Comparison of ENCODE assay signal across 8 cellular contexts in the genomic region with DNA sequence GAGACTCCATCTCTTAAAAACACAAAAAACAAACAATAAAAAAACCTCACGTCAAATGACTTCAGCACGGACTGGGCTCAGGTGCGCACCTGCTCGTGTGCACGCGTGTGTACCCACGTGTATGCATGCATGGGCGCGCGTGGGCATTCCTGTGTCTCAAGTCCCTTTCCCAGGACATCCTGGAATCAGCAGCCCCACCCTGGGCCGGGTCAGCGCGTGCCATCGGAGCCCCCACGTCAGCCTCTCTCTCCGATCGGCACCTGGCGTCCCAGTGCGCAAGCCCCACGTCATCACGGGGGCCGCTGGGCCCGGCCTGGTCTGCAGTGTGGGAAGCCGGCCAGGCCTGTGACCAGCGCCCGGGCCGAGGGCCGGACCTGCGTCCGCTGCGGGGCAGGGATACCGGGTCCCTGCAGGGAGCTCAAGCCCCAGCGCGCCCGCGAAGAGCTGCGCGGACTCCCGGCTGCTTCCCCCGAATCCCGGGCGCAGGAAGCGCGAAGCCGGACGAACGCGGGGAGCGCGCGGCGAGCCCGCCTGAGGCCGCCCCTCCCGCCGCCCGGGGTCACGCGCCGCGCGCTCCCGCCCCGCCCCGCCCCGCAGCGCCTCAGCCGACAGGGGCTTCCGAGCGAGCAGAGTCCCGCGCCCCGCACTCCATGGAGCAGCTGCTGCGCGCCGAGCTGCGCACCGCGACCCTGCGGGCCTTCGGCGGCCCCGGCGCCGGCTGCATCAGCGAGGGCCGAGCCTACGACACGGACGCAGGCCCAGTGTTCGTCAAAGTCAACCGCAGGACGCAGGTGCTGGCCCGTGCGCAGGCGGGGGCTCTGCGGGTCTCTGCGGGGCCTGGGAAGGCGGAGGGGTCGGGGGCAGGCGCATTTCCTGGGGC. TPM values are rescaled to one million over a fixed set of nuclear protein-coding genes. Genes with fewer than 3 reads are reported as not detected.
DNase-seq lines count a peak whose midpoint lies in the region; ATAC-seq, FAIRE-seq and TF ChIP-seq lines count a peak whose summit lies in the region.

A gene (plus strand): TSS at position 629 of the 880 bp plus-strand sequence. CDS start 22 bp downstream, at position 651.

- peak within 1 kb of the TSS; percentile 61 for H3K4me3 ChIP-seq in NT2/D1 (ENCODE audit: insufficient read length, low read depth)
- peak within 1 kb of the TSS; percentile 61 for H3K4me3 ChIP-seq in astrocyte (ENCODE audit: insufficient read depth, low read depth, low read length)
- peak within 1 kb of the TSS; percentile 87 for H3K4me3 ChIP-seq in left ventricle myocardium inferior
- H3K4me3 ChIP-seq in osteoblast (ENCODE audit: insufficient read depth, low read length), result peak within 1 kb of the TSS; percentile 77

- FAIRE-seq in astrocyte (lab: Jason Lieb, UNC), result no peak

- H3K4me1 Mint-ChIP-seq in astrocyte (ENCODE audit: low read depth, unreplicated experiment), result no peaks in the 10 kb centered on the region

- no peaks in the 10 kb centered on the region for H3K27me3 Mint-ChIP-seq in astrocyte (ENCODE audit: low read depth, unreplicated experiment)

- TF ChIP-seq CTCF in astrocyte (IDR thresholded peaks at IDR 0.05; ENCODE audit: insufficient read depth, low read depth, low read length), result no peak
- TF ChIP-seq CTCF in left ventricle myocardium inferior (IDR thresholded peaks at IDR 0.05; ENCODE audit: borderline replicate concordance), result no peak
- no peak for TF ChIP-seq CTCF in osteoblast (IDR thresholded peaks at IDR 0.05; ENCODE audit: extremely low read depth, low read depth, low read length)

- peak within 1 kb of the TSS; percentile 85 for H2AFZ ChIP-seq in astrocyte (ENCODE audit: low read depth, low read length)
- H2AFZ ChIP-seq in osteoblast (ENCODE audit: low read length), result peak within 1 kb of the TSS; percentile 84

- H4K20me1 ChIP-seq in astrocyte (ENCODE audit: insufficient read depth, low read length) (no peaks in the 10 kb centered on the region), osteoblast (ENCODE audit: insufficient read depth, low read length) (no peaks in the 10 kb centered on the region)

- peaks cover 26% of the 10 kb centered on the region for H3K36me3 ChIP-seq in NT2/D1 (ENCODE audit: insufficient read depth, insufficient read length, low read length)
- H3K36me3 ChIP-seq in astrocyte (ENCODE audit: insufficient read depth, low read length), result no peaks in the 10 kb centered on the region
- peaks cover 27% of the 10 kb centered on the region for H3K36me3 ChIP-seq in left ventricle myocardium inferior
- H3K36me3 ChIP-seq in osteoblast (ENCODE audit: insufficient read depth, low read length), result peaks cover 7% of the 10 kb centered on the region

- peak within 1 kb of the TSS; percentile 74 for H3K4me3 Mint-ChIP-seq in astrocyte (ENCODE audit: unreplicated experiment)

- H3K27me3 ChIP-seq in NT2/D1 (ENCODE audit: insufficient read depth, insufficient read length) (peaks cover 13% of the 10 kb centered on the region), astrocyte (ENCODE audit: insufficient read depth, low read length) (no peaks in the 10 kb centered on the region), left ventricle myocardium inferior (ENCODE audit: low read depth) (no peaks in the 10 kb centered on the region), osteoblast (ENCODE audit: insufficient read depth, low read length) (no peaks in the 10 kb centered on the region)

- peak within 1 kb of the TSS; percentile 86 for H3K9ac ChIP-seq in NT2/D1 (ENCODE audit: insufficient read length, low read depth)
- H3K9ac ChIP-seq in astrocyte (ENCODE audit: low read length), result peak within 1 kb of the TSS; percentile 73

- peak within 1 kb of the TSS; percentile 18 for H3K27ac Mint-ChIP-seq in astrocyte (ENCODE audit: unreplicated experiment)

- DNase-seq in activated CD4-positive, alpha-beta T cell treated with anti-CD3 and anti-CD28 coated beads for 48 hours, result peak; percentile 24
- no peak for DNase-seq in activated CD4-positive, alpha-beta T cell treated with anti-CD3 and anti-CD28 coated beads for 1 hour
- DNase-seq in NT2/D1 (ENCODE audit: low read depth, low spot score) (no peak), astrocyte (ENCODE audit: low read depth) (peak; percentile 70), left ventricle myocardium inferior (peak; percentile 73), osteoblast (ENCODE audit: insufficient read length, low spot score, missing footprints) (peak; percentile 96)

- H3K27ac ChIP-seq in astrocyte (ENCODE audit: low read depth, low read length) (no peak within 1 kb of the TSS), left ventricle myocardium inferior (replicated peaks) (peak within 1 kb of the TSS; percentile 93), osteoblast (ENCODE audit: low read depth, low read length) (peak within 1 kb of the TSS; percentile 12)

- peaks cover 14% of the 10 kb centered on the region for H3K36me3 Mint-ChIP-seq in astrocyte (ENCODE audit: low read depth, unreplicated experiment)

- ATAC-seq in HG03196 (IDR thresholded peaks at IDR 0.05; ENCODE audit: unreplicated experiment) (no peak), GM19463 (IDR thresholded peaks at IDR 0.05; ENCODE audit: unreplicated experiment) (no peak)

- H3K9me3 ChIP-seq in NT2/D1 (ENCODE audit: insufficient read depth, low read length), result peaks cover 26% of the 10 kb centered on the region
- peaks cover 9% of the 10 kb centered on the region for H3K9me3 ChIP-seq in astrocyte (ENCODE audit: insufficient read depth, low read depth, low read length)
- peaks cover 6% of the 10 kb centered on the region for H3K9me3 ChIP-seq in left ventricle myocardium inferior (replicated peaks)
- H3K9me3 ChIP-seq in osteoblast (ENCODE audit: low read depth, low read length), result no peaks in the 10 kb centered on the region

- no peaks in the 10 kb centered on the region for H3K79me2 ChIP-seq in astrocyte (ENCODE audit: insufficient read depth, low read length)
- no peaks in the 10 kb centered on the region for H3K79me2 ChIP-seq in osteoblast (ENCODE audit: insufficient read depth, low read length)

- intact Hi-C loops in left ventricle myocardium inferior (cut with micrococcal nuclease), result no loop called here

- no peaks in the 10 kb centered on the region for H3K9me3 Mint-ChIP-seq in astrocyte (ENCODE audit: unreplicated experiment)

- H3K4me2 ChIP-seq in astrocyte (ENCODE audit: low read length), result peak within 1 kb of the TSS; percentile 94
- peak within 1 kb of the TSS; percentile 94 for H3K4me2 ChIP-seq in osteoblast (ENCODE audit: insufficient read depth, low read length)

- H3K4me1 ChIP-seq in NT2/D1 (ENCODE audit: insufficient read depth, insufficient read length) (peaks cover 3% of the 10 kb centered on the region), astrocyte (ENCODE audit: insufficient read depth, low read length) (peaks cover 6% of the 10 kb centered on the region), left ventricle myocardium inferior (peaks cover 46% of the 10 kb centered on the region), osteoblast (ENCODE audit: insufficient read depth, low read length) (peaks cover 2% of the 10 kb centered on the region)

RNA-seq across cellular contexts. Expression of the gene that starts here (rescaled TPM):
- total RNA-seq in astrocyte (4.0 and 4.1 TPM in 2 replicates), left ventricle myocardium inferior (79.1 TPM), osteoblast (2.9 and 4.4 TPM in 2 replicates)

Comparison
In these comparisons a context has a peak if more than half of its experiments do, and no peak if none do; other contexts are left out.
1. RNA of the gene that starts here (total RNA-seq): 79.1 TPM in left ventricle myocardium inferior (single experiment); 4.0 to 4.1 TPM in astrocyte and 2.9 to 4.4 TPM in osteoblast; every median in the first group is over 10 times any median in the second.
2. DNase-seq: peak in activated CD4-positive, alpha-beta T cell treated with anti-CD3 and anti-CD28 coated beads for 48 hours (single experiment), astrocyte (single experiment), left ventricle myocardium inferior (single experiment) and osteoblast (single experiment); none in activated CD4-positive, alpha-beta T cell treated with anti-CD3 and anti-CD28 coated beads for 1 hour (single experiment) and NT2/D1 (single experiment).
3. Peak in every context shown above with its lines, with median percentiles within 50 percentile points of each other: H3K4me3 ChIP-seq.